20 cellular contexts compared by ENCODE assay signal in the genomic region with DNA sequence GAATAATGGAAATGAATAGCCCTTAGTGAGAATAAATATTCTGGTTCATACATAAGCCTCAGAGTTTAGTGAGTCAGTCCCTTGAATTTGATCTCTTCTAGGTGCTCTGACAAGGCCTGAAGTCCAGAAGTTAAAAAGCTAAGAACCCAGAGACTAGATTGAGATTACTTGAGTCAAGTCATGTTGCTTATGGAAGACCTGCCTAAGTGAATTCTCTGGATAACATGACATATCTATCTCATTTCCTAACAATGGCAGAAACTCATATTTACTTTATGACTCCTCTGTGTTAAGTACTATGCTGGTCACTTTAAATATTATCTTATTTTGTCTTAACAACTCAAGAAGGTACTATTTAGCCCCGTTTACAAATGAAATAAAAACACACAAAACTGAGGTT. TPM values are rescaled to one million over a fixed set of nuclear protein-coding genes. Genes with fewer than 3 reads are reported as not detected.
DNase-seq lines count a peak whose midpoint lies in the region; ATAC-seq and TF ChIP-seq lines count a peak whose summit lies in the region.
"Had no signal": no experiment of that assay in that cellular context is flagged by ENCODE, and none has a peak within 500 bp of the region (broad histone marks: within the 10 kb centered on the region; RNA-seq: fewer than 3 reads in every experiment).

No MANE protein-coding gene starts in this region.

- H4K20me1 ChIP-seq in PC-3 (ENCODE audit: low read length), result no peaks in the 10 kb centered on the region
- H4K20me1 ChIP-seq: BLaER1 treated with 17β-estradiol and CSF1 and Interleukin-3, amounts not matched to agents 10 nM and 100 nM had no signal

- BruUV-seq in PC-3 (replicated peaks; lab: Mats Ljungman, UMichigan), result no TSS peak

- no peak overlapping the region for H3K4me2 ChIP-seq in PC-3 (ENCODE audit: low read length)
- H3K4me2 ChIP-seq: BLaER1 treated with 17β-estradiol and CSF1 and Interleukin-3, amounts not matched to agents 10 nM and 100 nM had no signal

- no peak for TF ChIP-seq POLR2A in stomach (IDR thresholded peaks at IDR 0.05)

- no peak overlapping the region for H3K4me3 ChIP-seq in AG04449 (ENCODE audit: low read depth, low read length)
- H3K4me3 ChIP-seq in PC-3 (ENCODE audit: low read length), result no peak overlapping the region
- no peak overlapping the region for H3K4me3 ChIP-seq in CD8-positive, alpha-beta T cell (ENCODE audit: low read depth, low read length)
- no peak overlapping the region for H3K4me3 ChIP-seq in stomach
- H3K4me3 ChIP-seq: BLaER1 treated with 17β-estradiol and CSF1 and Interleukin-3, amounts not matched to agents 10 nM and 100 nM had no signal

- peaks cover 26% of the 10 kb centered on the region for H3K79me2 ChIP-seq in PC-3 (ENCODE audit: low read length)

- H3K36me3 Mint-ChIP-seq in activated T-cell treated with anti-CD3 and anti-CD28 coated beads, Interleukin-2, amount 50 U/mL, for 4 hours (ENCODE audit: insufficient read depth), result no peaks in the 10 kb centered on the region
- H3K36me3 Mint-ChIP-seq in CD8-positive, alpha-beta T cell, result no peaks in the 10 kb centered on the region

- TF ChIP-seq CTCF in AG04449 (IDR thresholded peaks at IDR 0.05; ENCODE audit: insufficient read depth, low read length, missing control alignments) (no peak), PC-3 (conservative IDR thresholded peaks at IDR 0.05; ENCODE audit: low read depth, low read length) (no peak), stomach (IDR thresholded peaks at IDR 0.05) (no peak)
- TF ChIP-seq CTCF in CD8-positive, alpha-beta T cell (IDR thresholded peaks at IDR 0.05), result no peak

- no peaks in the 10 kb centered on the region; the same call in 1 of the 2 replicates for H3K36me3 ChIP-seq in PC-3 (ENCODE audit: low read depth, low read length)
- H3K36me3 ChIP-seq in CD8-positive, alpha-beta T cell (ENCODE audit: insufficient read depth, low read length), result no peaks in the 10 kb centered on the region
- no peaks in the 10 kb centered on the region for H3K36me3 ChIP-seq in stomach
- H3K36me3 ChIP-seq: BLaER1 treated with 17β-estradiol and CSF1 and Interleukin-3, amounts not matched to agents 10 nM and 100 nM had no signal

- CTCF ChIA-PET in AG04449 (lab: Yijun Ruan, JAX) (interaction anchor here (1.4 to 4.8 kb wide), 2 partner anchors 9 to 148 kb away, joined by 3 to 45 read pairs; partner anchors contain the start of gene PRSS48), PC-3 (lab: Charles Lee) (no interaction called here)
- CTCF ChIA-PET in CD8-positive, alpha-beta T cell (lab: Charles Lee), result no interaction called here

- WGBS in stomach, 5 donors, result 42 to 74% (median 55%) methylated on average over 1 of the region's 1 CpG

- TF ChIP-seq EP300 in stomach (IDR thresholded peaks at IDR 0.05), result no peak

- H3K4me3 Mint-ChIP-seq in activated T-cell treated with anti-CD3 and anti-CD28 coated beads, Interleukin-2, amount 50 U/mL, for 4 hours, result no peak overlapping the region
- no peak overlapping the region for H3K4me3 Mint-ChIP-seq in CD8-positive, alpha-beta T cell

- peaks cover 13% of the 10 kb centered on the region for H3K4me1 ChIP-seq in PC-3 (ENCODE audit: insufficient read depth, low read length)
- no peaks in the 10 kb centered on the region for H3K4me1 ChIP-seq in CD8-positive, alpha-beta T cell (ENCODE audit: insufficient read depth, low read length)
- H3K4me1 ChIP-seq in stomach, result peaks cover 0 to 14% (median 7%) of the 10 kb centered on the region in 4 donors
- H3K4me1 ChIP-seq: BLaER1 treated with 17β-estradiol and CSF1 and Interleukin-3, amounts not matched to agents 10 nM and 100 nM had no signal

- H3K27me3 ChIP-seq in PC-3 (ENCODE audit: low read length), result no peaks in the 10 kb centered on the region
- H3K27me3 ChIP-seq in CD8-positive, alpha-beta T cell (ENCODE audit: insufficient read depth, low read length), result no peaks in the 10 kb centered on the region
- no peaks in the 10 kb centered on the region for H3K27me3 ChIP-seq in stomach
- H3K27me3 ChIP-seq: BLaER1 treated with 17β-estradiol and CSF1 and Interleukin-3, amounts not matched to agents 10 nM and 100 nM had no signal

- DNase-seq in AG04449 (ENCODE audit: low read depth, low spot score) (peak; percentile 10), PC-3 (peak; percentile 49), dedifferentiated amniotic fluid mesenchymal stem cell (ENCODE audit: extremely low spot score) (peak; percentile 21), hepatic stellate cell (ENCODE audit: low spot score) (peak; percentile 22), stomach (no peak)
- DNase-seq in activated T-cell treated with anti-CD3 and anti-CD28 coated beads, Interleukin-2, amount 50 U/mL, for 4 hours, result no peak
- no peak for DNase-seq in stimulated activated naive CD4-positive, alpha-beta T cell (lab: John Stamatoyannopoulos, UW)
- no peak for DNase-seq in CD8-positive, alpha-beta T cell
- DNase-seq: 8988T; GF-D8; Karpas-422; MM.1S; NCI-H187; NCI-H69; NK-92 treated with Interleukin-12 subunit alpha and Interleukin-12 subunit beta, amount 100 ng/mL, for 24 hours; SIG-M5 had no signal

- no peaks in the 10 kb centered on the region for H3F3A ChIP-seq in PC-3 (ENCODE audit: low read length, unreplicated experiment)

- no peaks in the 10 kb centered on the region for H3K9me2 ChIP-seq in PC-3 (replicated peaks; ENCODE audit: low read length)

- intact Hi-C loops in PC-3 (cut with micrococcal nuclease), result no loop called here
- intact Hi-C loops in CD8-positive, alpha-beta T cell (cut with DNase I, micrococcal nuclease), result no loop called here
- intact Hi-C loops in stomach (cut with DNase I; ENCODE audit: low total_unique reads), result no loop called here

- no peak overlapping the region for H3K9ac ChIP-seq in PC-3 (ENCODE audit: low read length)
- H3K9ac ChIP-seq: BLaER1 treated with 17β-estradiol and CSF1 and Interleukin-3, amounts not matched to agents 10 nM and 100 nM had no signal

- H3K4me1 Mint-ChIP-seq in activated T-cell treated with anti-CD3 and anti-CD28 coated beads, Interleukin-2, amount 50 U/mL, for 4 hours (ENCODE audit: low read depth), result no peaks in the 10 kb centered on the region
- no peaks in the 10 kb centered on the region for H3K4me1 Mint-ChIP-seq in CD8-positive, alpha-beta T cell (ENCODE audit: low read depth)

- no peak overlapping the region for H2AFZ ChIP-seq in PC-3 (ENCODE audit: low read length)

- peaks cover 2% of the 10 kb centered on the region for H3K27me3 Mint-ChIP-seq in activated T-cell treated with anti-CD3 and anti-CD28 coated beads, Interleukin-2, amount 50 U/mL, for 4 hours (ENCODE audit: low read depth)
- peaks cover 8% of the 10 kb centered on the region for H3K27me3 Mint-ChIP-seq in CD8-positive, alpha-beta T cell (ENCODE audit: low read depth)

- ATAC-seq in PC-3, result peak; percentile 66
- ATAC-seq in activated T-cell treated with anti-CD3 and anti-CD28 coated beads, Interleukin-2, amount 50 U/mL, for 4 hours, result no peak
- ATAC-seq in CD8-positive, alpha-beta T cell, result no peak

- no peaks in the 10 kb centered on the region for H3K9me3 Mint-ChIP-seq in activated T-cell treated with anti-CD3 and anti-CD28 coated beads, Interleukin-2, amount 50 U/mL, for 4 hours
- no peaks in the 10 kb centered on the region for H3K9me3 Mint-ChIP-seq in CD8-positive, alpha-beta T cell

- H3K27ac ChIP-seq in PC-3 (ENCODE audit: low read length) (no peak overlapping the region), stomach (no peak overlapping the region)
- H3K27ac ChIP-seq in CD8-positive, alpha-beta T cell (ENCODE audit: low read depth, low read length), result no peak overlapping the region
- H3K27ac ChIP-seq: BLaER1 treated with 17β-estradiol and CSF1 and Interleukin-3, amounts not matched to agents 10 nM and 100 nM had no signal

- POLR2A ChIA-PET in AG04449 (lab: Yijun Ruan, JAX) (no interaction called here), PC-3 (lab: Charles Lee; ENCODE audit: unreplicated experiment) (no interaction called here)
- POLR2A ChIA-PET in CD8-positive, alpha-beta T cell (lab: Charles Lee), result no interaction called here

- H3K27ac Mint-ChIP-seq in CD8-positive, alpha-beta T cell, result no peak overlapping the region

- H3K9me3 ChIP-seq in PC-3 (ENCODE audit: low read length), result no peaks in the 10 kb centered on the region
- no peaks in the 10 kb centered on the region for H3K9me3 ChIP-seq in CD8-positive, alpha-beta T cell (ENCODE audit: low read length)
- H3K9me3 ChIP-seq in stomach, result no peaks in the 10 kb centered on the region
- H3K9me3 ChIP-seq: BLaER1 treated with 17β-estradiol and CSF1 and Interleukin-3, amounts not matched to agents 10 nM and 100 nM had no signal

RNA-seq across cellular contexts. Expression of gene PRSS48, which starts 10.4 kb away (rescaled TPM):
- not detected in 2 replicates for total RNA-seq in PC-3 (2014; rRNA removed)
- not detected for total RNA-seq in activated T-cell treated with anti-CD3 and anti-CD28 coated beads, Interleukin-2, amount 50 U/mL, for 4 hours
- not detected for total RNA-seq in CD8-positive, alpha-beta T cell
- total RNA-seq in stomach, result not detected
- not detected for polyA plus RNA-seq in stomach
- total RNA-seq: H1, OCI-LY7, RPMI7951 had no signal
- polyA plus RNA-seq: H1 had no signal

RNA-seq across cellular contexts. Expression of gene SH3D19, which starts 58.9 kb away (rescaled TPM):
- total RNA-seq in PC-3 (2014; rRNA removed) (30.1 and 31.1 TPM in 2 replicates), stomach (100 to 1,000 TPM in 2 of 5 donors, 10 to 100 TPM in 3; 54.3 to 129 (median 93.7) TPM)
- under 1 TPM; 0.24 to 0.61 (median 0.56) TPM for total RNA-seq in activated T-cell treated with anti-CD3 and anti-CD28 coated beads, Interleukin-2, amount 50 U/mL, for 4 hours
- total RNA-seq in CD8-positive, alpha-beta T cell, result under 1 TPM in 1 of 2 experiments, not detected in 1; 0.60 TPM
- 10 to 100 TPM; 11.0 to 40.6 (median 29.0) TPM for polyA plus RNA-seq in stomach
- total RNA-seq: OCI-LY7 had no signal

Comparison
In these comparisons a context has a peak if more than half of its experiments do, and no peak if none do; other contexts are left out.
1. DNase-seq: peak in AG04449 (single experiment), PC-3 (single experiment), dedifferentiated amniotic fluid mesenchymal stem cell (single experiment) and hepatic stellate cell (single experiment); none in activated T-cell treated with anti-CD3 and anti-CD28 coated beads, Interleukin-2, amount 50 U/mL, for 4 hours (single experiment), stimulated activated naive CD4-positive, alpha-beta T cell (0 of 6), CD8-positive, alpha-beta T cell (0 of 7) and stomach (single experiment).
2. RNA of gene SH3D19, which starts 58.9 kb away (total RNA-seq): 54.3 to 129 TPM in stomach and 30.1 to 31.1 TPM in PC-3; 0.60 TPM in CD8-positive, alpha-beta T cell and 0.24 to 0.61 TPM in activated T-cell treated with anti-CD3 and anti-CD28 coated beads, Interleukin-2, amount 50 U/mL, for 4 hours; every median in the first group is over 10 times any median in the second.